Comparison of ENCODE assay signal across 3 cellular contexts in genomic region chr1:79262745-79263258, GRCh38.
TF ChIP-seq lines count a peak whose summit lies in the region.

No MANE protein-coding gene starts in this region.

TF ChIP-seq in SK-N-SH, 30 proteins besides CTCF, POLR2A, EP300 and RAD21 (continued from another document):
- TF ChIP-seq SIN3A (IDR thresholded peaks at IDR 0.05; ENCODE audit: borderline replicate concordance, low read depth, low read length), result no peak
- TF ChIP-seq RXRA (IDR thresholded peaks at IDR 0.05; ENCODE audit: borderline replicate concordance, low read depth), result no peak
- TF ChIP-seq EZH2phosphoT487 (IDR thresholded peaks at IDR 0.05; ENCODE audit: borderline replicate concordance, low read depth), result no peak
- TF ChIP-seq TCF12 (IDR thresholded peaks at IDR 0.05), result no peak

TF ChIP-seq in SK-N-SH treated with all-trans-retinoic acid at 6 μM for 48 hours, 23 proteins besides CTCF, POLR2A, EP300 and RAD21 (continued from another document):
- no peak for TF ChIP-seq CREB5 (CRISPR knock-in tag; IDR thresholded peaks at IDR 0.05; ENCODE audit: low read depth)
- no peak for TF ChIP-seq TOX (CRISPR knock-in tag; IDR thresholded peaks at IDR 0.05; ENCODE audit: borderline replicate concordance)
- TF ChIP-seq ESRRG (CRISPR knock-in tag; IDR thresholded peaks at IDR 0.05), result no peak
- no peak for TF ChIP-seq ISL1 (CRISPR knock-in tag; IDR thresholded peaks at IDR 0.05)
- TF ChIP-seq PPARA (CRISPR knock-in tag; IDR thresholded peaks at IDR 0.05; ENCODE audit: borderline replicate concordance), result no peak
- no peak for TF ChIP-seq RARB (CRISPR knock-in tag; IDR thresholded peaks at IDR 0.05)
- TF ChIP-seq OSR1 (CRISPR knock-in tag; IDR thresholded peaks at IDR 0.05), result no peak
- TF ChIP-seq, protein P1, sequence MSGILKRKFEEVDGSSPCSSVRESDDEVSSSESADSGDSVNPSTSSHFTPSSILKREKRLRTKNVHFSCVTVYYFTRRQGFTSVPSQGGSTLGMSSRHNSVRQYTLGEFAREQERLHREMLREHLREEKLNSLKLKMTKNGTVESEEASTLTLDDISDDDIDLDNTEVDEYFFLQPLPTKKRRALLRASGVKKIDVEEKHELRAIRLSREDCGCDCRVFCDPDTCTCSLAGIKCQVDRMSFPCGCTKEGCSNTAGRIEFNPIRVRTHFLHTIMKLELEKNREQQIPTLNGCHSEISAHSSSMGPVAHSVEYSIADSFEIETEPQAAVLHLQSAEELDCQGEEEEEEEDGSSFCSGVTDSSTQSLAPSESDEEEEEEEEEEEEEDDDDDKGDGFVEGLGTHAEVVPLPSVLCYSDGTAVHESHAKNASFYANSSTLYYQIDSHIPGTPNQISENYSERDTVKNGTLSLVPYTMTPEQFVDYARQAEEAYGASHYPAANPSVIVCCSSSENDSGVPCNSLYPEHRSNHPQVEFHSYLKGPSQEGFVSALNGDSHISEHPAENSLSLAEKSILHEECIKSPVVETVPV (CRISPR knock-in tag; IDR thresholded peaks at IDR 0.05), result no peak
- TF ChIP-seq ZC3H10 (CRISPR knock-in tag; IDR thresholded peaks at IDR 0.05), result no peak
- no peak for TF ChIP-seq PATZ1 (CRISPR knock-in tag; IDR thresholded peaks at IDR 0.05; ENCODE audit: borderline replicate concordance)

TF ChIP-seq in H1, 55 proteins besides CTCF, POLR2A, EP300 and RAD21 (continued from another document):
- TF ChIP-seq, protein P2, sequence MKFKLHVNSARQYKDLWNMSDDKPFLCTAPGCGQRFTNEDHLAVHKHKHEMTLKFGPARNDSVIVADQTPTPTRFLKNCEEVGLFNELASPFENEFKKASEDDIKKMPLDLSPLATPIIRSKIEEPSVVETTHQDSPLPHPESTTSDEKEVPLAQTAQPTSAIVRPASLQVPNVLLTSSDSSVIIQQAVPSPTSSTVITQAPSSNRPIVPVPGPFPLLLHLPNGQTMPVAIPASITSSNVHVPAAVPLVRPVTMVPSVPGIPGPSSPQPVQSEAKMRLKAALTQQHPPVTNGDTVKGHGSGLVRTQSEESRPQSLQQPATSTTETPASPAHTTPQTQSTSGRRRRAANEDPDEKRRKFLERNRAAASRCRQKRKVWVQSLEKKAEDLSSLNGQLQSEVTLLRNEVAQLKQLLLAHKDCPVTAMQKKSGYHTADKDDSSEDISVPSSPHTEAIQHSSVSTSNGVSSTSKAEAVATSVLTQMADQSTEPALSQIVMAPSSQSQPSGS (IDR thresholded peaks at IDR 0.05; ENCODE audit: low read length), result peak; percentile 67; the same call in 1 of the 2 replicates
- TF ChIP-seq PHF8 (conservative IDR thresholded peaks at IDR 0.05; ENCODE audit: low read depth, low read length), result no peak
- TF ChIP-seq SIN3A (conservative IDR thresholded peaks at IDR 0.05 in 1 of 2, IDR thresholded peaks at IDR 0.05 in 1 of 2; ENCODE audit: low read depth in 1 of 2, low read length in 2 of 2), result no peak
- TF ChIP-seq FOSL1 (IDR thresholded peaks at IDR 0.05; ENCODE audit: insufficient read depth, low read depth, low read length), result no peak
- TF ChIP-seq MAFK (IDR thresholded peaks at IDR 0.05; ENCODE audit: low read depth, low read length), result no peak
- TF ChIP-seq BRCA1 (IDR thresholded peaks at IDR 0.05; ENCODE audit: low read depth, low read length), result no peak
- no peak for TF ChIP-seq KDM1A (IDR thresholded peaks at IDR 0.05; ENCODE audit: borderline replicate concordance, low read length)
- TF ChIP-seq POU5F1 (IDR thresholded peaks at IDR 0.05; ENCODE audit: low read depth, low read length), result no peak
- TF ChIP-seq TAF1 (IDR thresholded peaks at IDR 0.05; ENCODE audit: low read depth, low read length), result 0 out of 2 replicates have a peak, but pooled peaks have one; percentile 21
- TF ChIP-seq EZH2 (IDR thresholded peaks at IDR 0.05; ENCODE audit: low read depth, low read length, severe bottlenecking), result no peak
- TF ChIP-seq ATF3 (IDR thresholded peaks at IDR 0.05; ENCODE audit: insufficient read depth, low read depth, low read length), result no peak
- TF ChIP-seq SP4 (IDR thresholded peaks at IDR 0.05; ENCODE audit: low read length), result no peak
- TF ChIP-seq POLR2AphosphoS5 (IDR thresholded peaks at IDR 0.05; ENCODE audit: low read depth, low read length), result no peak
- no peak for TF ChIP-seq HDAC6 (IDR thresholded peaks at IDR 0.05; ENCODE audit: low read depth, low read length)
- TF ChIP-seq SUZ12 (IDR thresholded peaks at IDR 0.05; ENCODE audit: low read length), result no peak
- TF ChIP-seq CBX5 (IDR thresholded peaks at IDR 0.05; ENCODE audit: low read depth, low read length), result no peak
- no peak for TF ChIP-seq SRF (IDR thresholded peaks at IDR 0.05; ENCODE audit: low read depth, low read length)
- no peak for TF ChIP-seq JUN (IDR thresholded peaks at IDR 0.05; ENCODE audit: low read depth, low read length)
- no peak for TF ChIP-seq CEBPB (IDR thresholded peaks at IDR 0.05; ENCODE audit: low read depth, low read length)
- TF ChIP-seq TCF12 (IDR thresholded peaks at IDR 0.05; ENCODE audit: low read depth, low read length), result no peak
- no peak for TF ChIP-seq HDAC2 (IDR thresholded peaks at IDR 0.05; ENCODE audit: borderline replicate concordance in 1 of 2, low read depth in 2 of 2, low read length in 2 of 2)
- TF ChIP-seq MAX (IDR thresholded peaks at IDR 0.05), result no peak
- TF ChIP-seq JUND (IDR thresholded peaks at IDR 0.05; ENCODE audit: low read length), result no peak
- no peak for TF ChIP-seq CHD2 (IDR thresholded peaks at IDR 0.05; ENCODE audit: low read length)
- peak; percentile 30 for TF ChIP-seq NANOG (IDR thresholded peaks at IDR 0.05; ENCODE audit: insufficient read depth, low read depth, low read length, poor library complexity, severe bottlenecking)
- TF ChIP-seq SIX5 (IDR thresholded peaks at IDR 0.05; ENCODE audit: low read depth, low read length), result no peak
- TF ChIP-seq CBX8 (IDR thresholded peaks at IDR 0.05; ENCODE audit: borderline replicate concordance, low read depth, low read length), result no peak
- TF ChIP-seq SAP30 (IDR thresholded peaks at IDR 0.05; ENCODE audit: insufficient read depth, insufficient replicate concordance, low read length), result no peak
- no peak for TF ChIP-seq YY1 (IDR thresholded peaks at IDR 0.05; ENCODE audit: low read depth, low read length)
- no peak for TF ChIP-seq TEAD4 (IDR thresholded peaks at IDR 0.05; ENCODE audit: low read depth, low read length)
- TF ChIP-seq, protein P3, sequence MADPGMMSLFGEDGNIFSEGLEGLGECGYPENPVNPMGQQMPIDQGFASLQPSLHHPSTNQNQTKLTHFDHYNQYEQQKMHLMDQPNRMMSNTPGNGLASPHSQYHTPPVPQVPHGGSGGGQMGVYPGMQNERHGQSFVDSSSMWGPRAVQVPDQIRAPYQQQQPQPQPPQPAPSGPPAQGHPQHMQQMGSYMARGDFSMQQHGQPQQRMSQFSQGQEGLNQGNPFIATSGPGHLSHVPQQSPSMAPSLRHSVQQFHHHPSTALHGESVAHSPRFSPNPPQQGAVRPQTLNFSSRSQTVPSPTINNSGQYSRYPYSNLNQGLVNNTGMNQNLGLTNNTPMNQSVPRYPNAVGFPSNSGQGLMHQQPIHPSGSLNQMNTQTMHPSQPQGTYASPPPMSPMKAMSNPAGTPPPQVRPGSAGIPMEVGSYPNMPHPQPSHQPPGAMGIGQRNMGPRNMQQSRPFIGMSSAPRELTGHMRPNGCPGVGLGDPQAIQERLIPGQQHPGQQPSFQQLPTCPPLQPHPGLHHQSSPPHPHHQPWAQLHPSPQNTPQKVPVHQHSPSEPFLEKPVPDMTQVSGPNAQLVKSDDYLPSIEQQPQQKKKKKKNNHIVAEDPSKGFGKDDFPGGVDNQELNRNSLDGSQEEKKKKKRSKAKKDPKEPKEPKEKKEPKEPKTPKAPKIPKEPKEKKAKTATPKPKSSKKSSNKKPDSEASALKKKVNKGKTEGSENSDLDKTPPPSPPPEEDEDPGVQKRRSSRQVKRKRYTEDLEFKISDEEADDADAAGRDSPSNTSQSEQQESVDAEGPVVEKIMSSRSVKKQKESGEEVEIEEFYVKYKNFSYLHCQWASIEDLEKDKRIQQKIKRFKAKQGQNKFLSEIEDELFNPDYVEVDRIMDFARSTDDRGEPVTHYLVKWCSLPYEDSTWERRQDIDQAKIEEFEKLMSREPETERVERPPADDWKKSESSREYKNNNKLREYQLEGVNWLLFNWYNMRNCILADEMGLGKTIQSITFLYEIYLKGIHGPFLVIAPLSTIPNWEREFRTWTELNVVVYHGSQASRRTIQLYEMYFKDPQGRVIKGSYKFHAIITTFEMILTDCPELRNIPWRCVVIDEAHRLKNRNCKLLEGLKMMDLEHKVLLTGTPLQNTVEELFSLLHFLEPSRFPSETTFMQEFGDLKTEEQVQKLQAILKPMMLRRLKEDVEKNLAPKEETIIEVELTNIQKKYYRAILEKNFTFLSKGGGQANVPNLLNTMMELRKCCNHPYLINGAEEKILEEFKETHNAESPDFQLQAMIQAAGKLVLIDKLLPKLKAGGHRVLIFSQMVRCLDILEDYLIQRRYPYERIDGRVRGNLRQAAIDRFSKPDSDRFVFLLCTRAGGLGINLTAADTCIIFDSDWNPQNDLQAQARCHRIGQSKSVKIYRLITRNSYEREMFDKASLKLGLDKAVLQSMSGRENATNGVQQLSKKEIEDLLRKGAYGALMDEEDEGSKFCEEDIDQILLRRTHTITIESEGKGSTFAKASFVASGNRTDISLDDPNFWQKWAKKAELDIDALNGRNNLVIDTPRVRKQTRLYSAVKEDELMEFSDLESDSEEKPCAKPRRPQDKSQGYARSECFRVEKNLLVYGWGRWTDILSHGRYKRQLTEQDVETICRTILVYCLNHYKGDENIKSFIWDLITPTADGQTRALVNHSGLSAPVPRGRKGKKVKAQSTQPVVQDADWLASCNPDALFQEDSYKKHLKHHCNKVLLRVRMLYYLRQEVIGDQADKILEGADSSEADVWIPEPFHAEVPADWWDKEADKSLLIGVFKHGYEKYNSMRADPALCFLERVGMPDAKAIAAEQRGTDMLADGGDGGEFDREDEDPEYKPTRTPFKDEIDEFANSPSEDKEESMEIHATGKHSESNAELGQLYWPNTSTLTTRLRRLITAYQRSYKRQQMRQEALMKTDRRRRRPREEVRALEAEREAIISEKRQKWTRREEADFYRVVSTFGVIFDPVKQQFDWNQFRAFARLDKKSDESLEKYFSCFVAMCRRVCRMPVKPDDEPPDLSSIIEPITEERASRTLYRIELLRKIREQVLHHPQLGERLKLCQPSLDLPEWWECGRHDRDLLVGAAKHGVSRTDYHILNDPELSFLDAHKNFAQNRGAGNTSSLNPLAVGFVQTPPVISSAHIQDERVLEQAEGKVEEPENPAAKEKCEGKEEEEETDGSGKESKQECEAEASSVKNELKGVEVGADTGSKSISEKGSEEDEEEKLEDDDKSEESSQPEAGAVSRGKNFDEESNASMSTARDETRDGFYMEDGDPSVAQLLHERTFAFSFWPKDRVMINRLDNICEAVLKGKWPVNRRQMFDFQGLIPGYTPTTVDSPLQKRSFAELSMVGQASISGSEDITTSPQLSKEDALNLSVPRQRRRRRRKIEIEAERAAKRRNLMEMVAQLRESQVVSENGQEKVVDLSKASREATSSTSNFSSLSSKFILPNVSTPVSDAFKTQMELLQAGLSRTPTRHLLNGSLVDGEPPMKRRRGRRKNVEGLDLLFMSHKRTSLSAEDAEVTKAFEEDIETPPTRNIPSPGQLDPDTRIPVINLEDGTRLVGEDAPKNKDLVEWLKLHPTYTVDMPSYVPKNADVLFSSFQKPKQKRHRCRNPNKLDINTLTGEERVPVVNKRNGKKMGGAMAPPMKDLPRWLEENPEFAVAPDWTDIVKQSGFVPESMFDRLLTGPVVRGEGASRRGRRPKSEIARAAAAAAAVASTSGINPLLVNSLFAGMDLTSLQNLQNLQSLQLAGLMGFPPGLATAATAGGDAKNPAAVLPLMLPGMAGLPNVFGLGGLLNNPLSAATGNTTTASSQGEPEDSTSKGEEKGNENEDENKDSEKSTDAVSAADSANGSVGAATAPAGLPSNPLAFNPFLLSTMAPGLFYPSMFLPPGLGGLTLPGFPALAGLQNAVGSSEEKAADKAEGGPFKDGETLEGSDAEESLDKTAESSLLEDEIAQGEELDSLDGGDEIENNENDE (IDR thresholded peaks at IDR 0.05; ENCODE audit: insufficient replicate concordance, low read length), result peak; percentile 94
- peak; percentile 84 for TF ChIP-seq ASH2L (IDR thresholded peaks at IDR 0.05; ENCODE audit: low read length)
- TF ChIP-seq GABPA (IDR thresholded peaks at IDR 0.05; ENCODE audit: borderline replicate concordance, insufficient read depth, low read length), result no peak
- no peak for TF ChIP-seq RFX5 (IDR thresholded peaks at IDR 0.05; ENCODE audit: borderline replicate concordance, low read depth, low read length)
